Comparison of ENCODE assay signal across 30 cellular contexts in genomic region chr1:93340090-93340489, GRCh38.
"Had no signal": no experiment of that assay in that cellular context is flagged by ENCODE, and none has a peak within 500 bp of the region (broad histone marks: within the 10 kb centered on the region; RNA-seq: fewer than 3 reads in every experiment).

No MANE protein-coding gene starts in this region.

- H3K4me3 ChIP-seq: left lung, lower lobe of right lung, neural progenitor cell, psoas muscle, right atrium auricular region, right lobe of liver, smooth muscle cell, transverse colon, upper lobe of left lung, vagina had no signal

- H3K4me1 ChIP-seq: lower lobe of right lung, neural progenitor cell, parathyroid adenoma, right atrium auricular region, right lobe of liver, upper lobe of left lung, vagina had no signal

- H3K27me3 Mint-ChIP-seq: naive B cell; stimulated activated memory B cell treated with anti-CD40 and anti-IgM and Interleukin-4, amounts not matched to agents 10 μg/mL and 1 μg/mL and 100 μg/mL, for 72 hours; stimulated activated naive CD8-positive, alpha-beta T cell treated with anti-CD3 and anti-CD28 coated beads, Interleukin-15, amount 100 ng/mL, for 72 hours had no signal

- H3K9me3 Mint-ChIP-seq: mesothelial cell of epicardium; naive B cell; natural killer cell; nephron progenitor cell; neural progenitor cell; stimulated activated memory B cell treated with anti-CD40 and anti-IgM and Interleukin-4, amounts not matched to agents 10 μg/mL and 1 μg/mL and 100 μg/mL, for 72 hours; stimulated activated naive CD8-positive, alpha-beta T cell treated with anti-CD3 and anti-CD28 coated beads, Interleukin-15, amount 100 ng/mL, for 72 hours had no signal

- H3K27ac ChIP-seq: left lung, lower lobe of right lung, neural progenitor cell, neutrophil, parathyroid adenoma, psoas muscle, right atrium auricular region, right lobe of liver, transverse colon, upper lobe of left lung, vagina had no signal

- H3K79me2 ChIP-seq: parathyroid adenoma had no signal

- DNase-seq: hippocampal formation; left colon; left lung; lower lobe of right lung; mammary epithelial cell; mesenchymal stem cell; naive B cell; natural killer cell; nephron progenitor cell; occipital lobe; psoas muscle; right lobe of liver; stimulated activated CD4-positive, alpha-beta T cell treated with anti-CD3 and anti-CD28 coated beads, Interleukin-1b, Interleukin-23, amount 100 ng/mL, for 48 hours; stimulated activated CD4-positive, alpha-beta T cell treated with anti-CD3 and anti-CD28 coated beads, Interleukin-2, amount 100 ng/mL, for 48 hours; stimulated activated CD4-positive, alpha-beta T cell treated with anti-CD3 and anti-CD28 coated beads, Interleukin-4, amount 100 ng/mL, for 4 hours; stimulated activated CD8-positive, alpha-beta memory T cell treated with anti-CD3 and anti-CD28 coated beads, Interleukin-4, amount 100 ng/mL, for 48 hours; stimulated activated naive CD4-positive, alpha-beta T cell treated with Interleukin-2 at 50 U/mL for 16 hours; stimulated activated naive CD8-positive, alpha-beta T cell treated with anti-CD3 and anti-CD28 coated beads, Interleukin-15, amount 100 ng/mL, for 72 hours; substantia nigra; transverse colon; upper lobe of left lung had no signal

- H3K4me2 ChIP-seq: neural progenitor cell, smooth muscle cell had no signal

- H3K4me1 Mint-ChIP-seq: stimulated activated memory B cell treated with anti-CD40 and anti-IgM and Interleukin-4, amounts not matched to agents 10 μg/mL and 1 μg/mL and 100 μg/mL, for 72 hours; stimulated activated naive CD8-positive, alpha-beta T cell treated with anti-CD3 and anti-CD28 coated beads, Interleukin-15, amount 100 ng/mL, for 72 hours had no signal

- FAIRE-seq: keratinocyte had no signal

- H3K9ac ChIP-seq: neural progenitor cell, parathyroid adenoma had no signal

- H3K27me3 ChIP-seq: left lung, neural progenitor cell, neutrophil, right atrium auricular region, right lobe of liver, transverse colon, upper lobe of left lung, vagina had no signal

- H3K36me3 Mint-ChIP-seq: natural killer cell had no signal

- H3K36me3 ChIP-seq: neural progenitor cell, transverse colon had no signal

- H3K27ac Mint-ChIP-seq: mesothelial cell of epicardium; naive B cell; natural killer cell; nephron progenitor cell; neural progenitor cell; stimulated activated memory B cell treated with anti-CD40 and anti-IgM and Interleukin-4, amounts not matched to agents 10 μg/mL and 1 μg/mL and 100 μg/mL, for 72 hours; stimulated activated naive CD8-positive, alpha-beta T cell treated with anti-CD3 and anti-CD28 coated beads, Interleukin-15, amount 100 ng/mL, for 72 hours had no signal

- H3K4me3 Mint-ChIP-seq: mesothelial cell of epicardium; naive B cell; natural killer cell; nephron progenitor cell; neural progenitor cell; stimulated activated memory B cell treated with anti-CD40 and anti-IgM and Interleukin-4, amounts not matched to agents 10 μg/mL and 1 μg/mL and 100 μg/mL, for 72 hours; stimulated activated naive CD8-positive, alpha-beta T cell treated with anti-CD3 and anti-CD28 coated beads, Interleukin-15, amount 100 ng/mL, for 72 hours had no signal

- H3K9me3 ChIP-seq: left lung, lower lobe of right lung, neutrophil, psoas muscle, right atrium auricular region, right lobe of liver, transverse colon, upper lobe of left lung, vagina had no signal

- H2AFZ ChIP-seq: neural progenitor cell, parathyroid adenoma had no signal
